1 cellular context compared by ENCODE assay signal in the genomic region with DNA sequence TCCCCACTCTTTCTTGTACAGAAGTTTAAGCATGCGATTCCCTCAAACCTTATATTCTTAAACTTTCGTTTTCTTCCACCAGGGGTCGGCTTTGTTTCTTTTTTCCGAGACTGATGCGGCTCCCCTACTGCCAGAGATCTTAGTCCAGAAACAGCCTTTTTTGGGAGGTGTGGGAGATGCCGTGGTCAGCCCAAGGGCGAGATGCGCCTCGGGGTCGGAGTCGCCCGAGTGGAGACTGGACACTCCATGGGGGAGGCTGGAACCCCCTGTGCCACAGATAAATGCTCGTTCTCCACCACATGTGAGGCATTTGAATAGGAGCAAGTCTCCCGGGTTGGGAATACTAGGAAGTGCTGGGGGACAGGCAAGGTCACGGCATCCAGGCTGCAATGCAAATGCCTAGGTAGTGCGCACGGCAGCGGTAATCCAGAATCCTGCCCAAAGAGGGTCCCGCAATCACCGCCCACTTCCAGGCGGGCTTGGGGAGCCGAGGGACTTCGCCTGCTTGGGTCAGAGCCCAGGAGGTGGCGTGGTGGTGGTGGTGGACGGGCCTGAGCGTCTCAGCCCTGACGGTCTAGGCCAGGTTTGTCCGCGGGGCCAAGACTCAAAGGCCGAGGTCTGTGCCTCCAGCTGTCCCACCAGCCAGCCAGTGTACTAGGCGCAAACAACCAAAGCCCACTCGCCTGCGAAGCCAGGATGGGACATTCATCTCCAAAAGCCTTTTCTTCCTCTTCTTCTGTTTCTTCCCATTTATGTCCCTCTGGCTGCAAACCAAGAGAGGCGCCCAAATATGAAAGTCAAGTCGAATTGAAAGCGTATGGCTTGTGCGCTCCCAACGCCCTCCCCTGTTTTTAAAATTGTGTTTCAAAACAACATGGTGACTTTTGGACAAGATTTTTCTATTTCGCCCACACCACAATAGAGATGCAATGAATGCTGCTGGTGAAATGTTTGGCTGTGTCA.
TF ChIP-seq lines count a peak whose summit lies in the region.

No MANE protein-coding gene starts in this region.

TF ChIP-seq in SK-N-SH, 30 proteins besides CTCF, POLR2A, EP300 and RAD21 (continued from another document):
- TF ChIP-seq, protein P1, sequence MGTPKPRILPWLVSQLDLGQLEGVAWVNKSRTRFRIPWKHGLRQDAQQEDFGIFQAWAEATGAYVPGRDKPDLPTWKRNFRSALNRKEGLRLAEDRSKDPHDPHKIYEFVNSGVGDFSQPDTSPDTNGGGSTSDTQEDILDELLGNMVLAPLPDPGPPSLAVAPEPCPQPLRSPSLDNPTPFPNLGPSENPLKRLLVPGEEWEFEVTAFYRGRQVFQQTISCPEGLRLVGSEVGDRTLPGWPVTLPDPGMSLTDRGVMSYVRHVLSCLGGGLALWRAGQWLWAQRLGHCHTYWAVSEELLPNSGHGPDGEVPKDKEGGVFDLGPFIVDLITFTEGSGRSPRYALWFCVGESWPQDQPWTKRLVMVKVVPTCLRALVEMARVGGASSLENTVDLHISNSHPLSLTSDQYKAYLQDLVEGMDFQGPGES (IDR thresholded peaks at IDR 0.05; ENCODE audit: low read depth, low read length), result no peak
- TF ChIP-seq, protein P2, sequence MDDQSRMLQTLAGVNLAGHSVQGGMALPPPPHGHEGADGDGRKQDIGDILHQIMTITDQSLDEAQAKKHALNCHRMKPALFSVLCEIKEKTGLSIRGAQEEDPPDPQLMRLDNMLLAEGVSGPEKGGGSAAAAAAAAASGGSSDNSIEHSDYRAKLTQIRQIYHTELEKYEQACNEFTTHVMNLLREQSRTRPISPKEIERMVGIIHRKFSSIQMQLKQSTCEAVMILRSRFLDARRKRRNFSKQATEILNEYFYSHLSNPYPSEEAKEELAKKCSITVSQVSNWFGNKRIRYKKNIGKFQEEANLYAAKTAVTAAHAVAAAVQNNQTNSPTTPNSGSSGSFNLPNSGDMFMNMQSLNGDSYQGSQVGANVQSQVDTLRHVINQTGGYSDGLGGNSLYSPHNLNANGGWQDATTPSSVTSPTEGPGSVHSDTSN (IDR thresholded peaks at IDR 0.05), result no peak
- TF ChIP-seq RFX5 (IDR thresholded peaks at IDR 0.05; ENCODE audit: low read length), result no peak
- no peak for TF ChIP-seq MEF2A (IDR thresholded peaks at IDR 0.05; ENCODE audit: borderline replicate concordance, low read depth)
- TF ChIP-seq RCOR1 (IDR thresholded peaks at IDR 0.05; ENCODE audit: low read length), result no peak
- TF ChIP-seq RXRA (IDR thresholded peaks at IDR 0.05; ENCODE audit: borderline replicate concordance, low read depth), result no peak
- peak; percentile 44; the same call in 1 of the 2 replicates for TF ChIP-seq MXI1 (IDR thresholded peaks at IDR 0.05; ENCODE audit: low read depth, low read length)
- TF ChIP-seq, protein P3, sequence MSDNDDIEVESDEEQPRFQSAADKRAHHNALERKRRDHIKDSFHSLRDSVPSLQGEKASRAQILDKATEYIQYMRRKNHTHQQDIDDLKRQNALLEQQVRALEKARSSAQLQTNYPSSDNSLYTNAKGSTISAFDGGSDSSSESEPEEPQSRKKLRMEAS (IDR thresholded peaks at IDR 0.05; ENCODE audit: low read depth), result no peak
- TF ChIP-seq GABPA (IDR thresholded peaks at IDR 0.05; ENCODE audit: low read depth), result no peak
- no peak for TF ChIP-seq SIN3A (IDR thresholded peaks at IDR 0.05; ENCODE audit: borderline replicate concordance, low read depth, low read length)
- TF ChIP-seq NRF1 (IDR thresholded peaks at IDR 0.05; ENCODE audit: low read depth, low read length), result 0 out of 2 replicates have a peak, but pooled peaks have one; percentile 10
- no peak for TF ChIP-seq CHD2 (IDR thresholded peaks at IDR 0.05; ENCODE audit: low read length, partially characterized antibody)
- TF ChIP-seq TEAD4 (IDR thresholded peaks at IDR 0.05; ENCODE audit: borderline replicate concordance, insufficient read depth), result no peak
- TF ChIP-seq, protein P4, sequence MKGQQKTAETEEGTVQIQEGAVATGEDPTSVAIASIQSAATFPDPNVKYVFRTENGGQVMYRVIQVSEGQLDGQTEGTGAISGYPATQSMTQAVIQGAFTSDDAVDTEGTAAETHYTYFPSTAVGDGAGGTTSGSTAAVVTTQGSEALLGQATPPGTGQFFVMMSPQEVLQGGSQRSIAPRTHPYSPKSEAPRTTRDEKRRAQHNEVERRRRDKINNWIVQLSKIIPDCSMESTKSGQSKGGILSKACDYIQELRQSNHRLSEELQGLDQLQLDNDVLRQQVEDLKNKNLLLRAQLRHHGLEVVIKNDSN (IDR thresholded peaks at IDR 0.05; ENCODE audit: borderline replicate concordance, low read depth), result no peak
